ENCODE assay signal across 16 cellular contexts in the genomic region with DNA sequence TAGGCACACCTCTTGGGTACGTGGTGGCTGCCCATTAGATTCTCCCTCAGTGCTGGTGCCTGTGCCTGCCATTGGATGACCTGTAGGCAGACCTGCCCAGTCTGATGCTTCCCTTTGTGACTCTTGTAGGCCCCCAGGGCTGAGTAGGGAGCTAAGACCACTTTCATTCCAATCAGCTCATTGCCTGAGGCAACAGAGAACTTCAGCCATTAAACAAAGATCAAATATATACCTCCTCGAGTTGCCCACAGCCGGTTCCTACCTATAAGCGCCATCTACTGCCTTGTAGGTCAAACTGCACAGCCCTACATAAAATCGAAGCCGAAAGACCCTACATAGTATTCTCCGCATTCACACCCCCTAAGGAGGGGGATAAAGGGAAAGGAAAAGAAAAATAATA.
A peak's percentile ranks its signal among the peaks of the same experiment; 100 is the strongest.
DNase-seq lines count a peak whose midpoint lies in the region; ATAC-seq and TF ChIP-seq lines count a peak whose summit lies in the region.
"Had no signal": no experiment of that assay in that cellular context is flagged by ENCODE, and none has a peak within 500 bp of the region (broad histone marks: within the 10 kb centered on the region; RNA-seq: fewer than 3 reads in every experiment).

No MANE protein-coding gene starts in this region.

- H3K4me1 Mint-ChIP-seq in WTC11 (no peaks in the 10 kb centered on the region; the same call in 1 of the 2 replicates), immature natural killer cell (peaks cover 8 to 10% of the 10 kb centered on the region in 2 donors)
- H3K4me1 Mint-ChIP-seq in activated CD4-positive, alpha-beta memory T cell treated with anti-CD3 and anti-CD28 coated beads, Interleukin-2, amount 10 ng/mL, durations not matched to agents 7 days and 5 days = no peaks in the 10 kb centered on the region

- H3K4me3 Mint-ChIP-seq in WTC11 (no peak overlapping the region), immature natural killer cell (no peak overlapping the region)
- H3K4me3 Mint-ChIP-seq in activated CD4-positive, alpha-beta memory T cell treated with anti-CD3 and anti-CD28 coated beads, Interleukin-2, amount 10 ng/mL, durations not matched to agents 7 days and 5 days = no peak overlapping the region
- H3K4me3 Mint-ChIP-seq: activated CD8-positive, alpha-beta T cell treated with anti-CD3 and anti-CD28 coated beads for 36 hours; nephron had no signal

- POLR2A ChIA-PET in WTC11 (lab: Charles Lee) = no interaction called here
- POLR2A ChIA-PET in activated CD4-positive, alpha-beta memory T cell treated with anti-CD3 and anti-CD28 coated beads, Interleukin-2, amount 10 ng/mL, durations not matched to agents 7 days and 5 days (lab: Charles Lee) = interaction anchor here (0.5 kb wide), 1 partner anchor 59 kb away, joined by 4 read pairs; no protein-coding TSS in a partner anchor

- H3K27me3 Mint-ChIP-seq in WTC11 (ENCODE audit: low read depth) = peaks cover 2% of the 10 kb centered on the region; the same call in 1 of the 2 replicates
- H3K27me3 Mint-ChIP-seq in activated CD4-positive, alpha-beta memory T cell treated with anti-CD3 and anti-CD28 coated beads, Interleukin-2, amount 10 ng/mL, durations not matched to agents 7 days and 5 days = no peaks in the 10 kb centered on the region
- peaks cover 1 to 4% (median 4%) of the 10 kb centered on the region in 3 donors for H3K27me3 Mint-ChIP-seq in immature natural killer cell (ENCODE audit: low read depth in 3 of 3)
- H3K27me3 Mint-ChIP-seq: activated CD8-positive, alpha-beta T cell treated with anti-CD3 and anti-CD28 coated beads for 36 hours had no signal

- DNase-seq in LNCaP clone FGC (ENCODE audit: low read depth) (no peak), WTC11 (ENCODE audit: low spot score) (peak; percentile 29), left colon (no peak), RPMI8226 (no peak), mucosa of gallbladder (ENCODE audit: low spot score) (no peak), immature natural killer cell (no peak)
- no peak for DNase-seq in activated CD4-positive, alpha-beta memory T cell treated with anti-CD3 and anti-CD28 coated beads, Interleukin-2, amount 10 ng/mL, durations not matched to agents 7 days and 5 days
- DNase-seq: activated CD8-positive, alpha-beta T cell treated with anti-CD3 and anti-CD28 coated beads for 36 hours; activated naive CD4-positive, alpha-beta T cell; esophagus squamous epithelium; left cardiac atrium; MG63 had no signal

- no peak overlapping the region for H3K27ac Mint-ChIP-seq in WTC11
- no peak overlapping the region for H3K27ac Mint-ChIP-seq in activated CD4-positive, alpha-beta memory T cell treated with anti-CD3 and anti-CD28 coated beads, Interleukin-2, amount 10 ng/mL, durations not matched to agents 7 days and 5 days
- H3K27ac Mint-ChIP-seq in immature natural killer cell = no peak overlapping the region
- H3K27ac Mint-ChIP-seq: activated CD8-positive, alpha-beta T cell treated with anti-CD3 and anti-CD28 coated beads for 36 hours; nephron had no signal

- intact Hi-C loops in left colon (cut with DNase I, micrococcal nuclease) = no loop called here

- TF ChIP-seq CTCF in GM12874 (IDR thresholded peaks at IDR 0.05; ENCODE audit: insufficient read depth, low read depth, low read length) = 0 out of 2 replicates have a peak, but pooled peaks have one; percentile 23
- peak; percentile 33 for TF ChIP-seq CTCF in LNCaP clone FGC (IDR thresholded peaks at IDR 0.05; ENCODE audit: control insufficient read depth, extremely low read depth, insufficient read depth)
- TF ChIP-seq CTCF in WTC11 (IDR thresholded peaks at IDR 0.05) = peak; percentile 32

- H3K4me3 ChIP-seq in LNCaP clone FGC (ENCODE audit: low read depth, low read length) = no peak overlapping the region
- H3K4me3 ChIP-seq: esophagus squamous epithelium, MG63, skin epidermis, tibial nerve had no signal

- CTCF ChIA-PET in WTC11 (lab: Charles Lee) = interaction anchor here (0.6 to 1.8 kb wide), 18 partner anchors 10 to 525 kb away, joined by 3 to 9 read pairs (median 3); no protein-coding TSS in a partner anchor
- CTCF ChIA-PET in activated CD4-positive, alpha-beta memory T cell treated with anti-CD3 and anti-CD28 coated beads, Interleukin-2, amount 10 ng/mL, durations not matched to agents 7 days and 5 days (lab: Charles Lee) = no interaction called here

- peaks cover 36% of the 10 kb centered on the region for H3K9me3 Mint-ChIP-seq in WTC11
- peaks cover 15% of the 10 kb centered on the region for H3K9me3 Mint-ChIP-seq in activated CD4-positive, alpha-beta memory T cell treated with anti-CD3 and anti-CD28 coated beads, Interleukin-2, amount 10 ng/mL, durations not matched to agents 7 days and 5 days
- peaks cover 16 to 49% (median 37%) of the 10 kb centered on the region in 6 donors for H3K9me3 Mint-ChIP-seq in immature natural killer cell

- ATAC-seq in WTC11 (peak; percentile 100), left colon (peak; percentile 56)
- ATAC-seq: activated CD8-positive, alpha-beta T cell treated with anti-CD3 and anti-CD28 coated beads for 36 hours; left cardiac atrium had no signal

- peaks cover 25% of the 10 kb centered on the region for H3K36me3 Mint-ChIP-seq in WTC11
- H3K36me3 Mint-ChIP-seq in activated CD4-positive, alpha-beta memory T cell treated with anti-CD3 and anti-CD28 coated beads, Interleukin-2, amount 10 ng/mL, durations not matched to agents 7 days and 5 days (ENCODE audit: low read depth) = no peaks in the 10 kb centered on the region
- H3K36me3 Mint-ChIP-seq in immature natural killer cell = peaks cover 6 to 22% (median 14%) of the 10 kb centered on the region in 3 donors

TF ChIP-seq in WTC11, 78 proteins besides CTCF, POLR2A, EP300 and RAD21:
- no peak for TF ChIP-seq SMAD3 (CRISPR knock-in tag; IDR thresholded peaks at IDR 0.05; ENCODE audit: borderline replicate concordance)
- no peak for TF ChIP-seq MXD4 (CRISPR knock-in tag; IDR thresholded peaks at IDR 0.05; ENCODE audit: borderline replicate concordance)
- TF ChIP-seq, protein P1, sequence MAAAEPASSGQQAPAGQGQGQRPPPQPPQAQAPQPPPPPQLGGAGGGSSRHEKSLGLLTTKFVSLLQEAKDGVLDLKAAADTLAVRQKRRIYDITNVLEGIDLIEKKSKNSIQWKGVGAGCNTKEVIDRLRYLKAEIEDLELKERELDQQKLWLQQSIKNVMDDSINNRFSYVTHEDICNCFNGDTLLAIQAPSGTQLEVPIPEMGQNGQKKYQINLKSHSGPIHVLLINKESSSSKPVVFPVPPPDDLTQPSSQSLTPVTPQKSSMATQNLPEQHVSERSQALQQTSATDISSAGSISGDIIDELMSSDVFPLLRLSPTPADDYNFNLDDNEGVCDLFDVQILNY (CRISPR knock-in tag; IDR thresholded peaks at IDR 0.05) = no peak
- TF ChIP-seq CBFB (CRISPR knock-in tag; IDR thresholded peaks at IDR 0.05; ENCODE audit: low read depth) = no peak
- TF ChIP-seq FOXJ3 (CRISPR knock-in tag; IDR thresholded peaks at IDR 0.05; ENCODE audit: borderline replicate concordance) = no peak
